In the genomic region with DNA sequence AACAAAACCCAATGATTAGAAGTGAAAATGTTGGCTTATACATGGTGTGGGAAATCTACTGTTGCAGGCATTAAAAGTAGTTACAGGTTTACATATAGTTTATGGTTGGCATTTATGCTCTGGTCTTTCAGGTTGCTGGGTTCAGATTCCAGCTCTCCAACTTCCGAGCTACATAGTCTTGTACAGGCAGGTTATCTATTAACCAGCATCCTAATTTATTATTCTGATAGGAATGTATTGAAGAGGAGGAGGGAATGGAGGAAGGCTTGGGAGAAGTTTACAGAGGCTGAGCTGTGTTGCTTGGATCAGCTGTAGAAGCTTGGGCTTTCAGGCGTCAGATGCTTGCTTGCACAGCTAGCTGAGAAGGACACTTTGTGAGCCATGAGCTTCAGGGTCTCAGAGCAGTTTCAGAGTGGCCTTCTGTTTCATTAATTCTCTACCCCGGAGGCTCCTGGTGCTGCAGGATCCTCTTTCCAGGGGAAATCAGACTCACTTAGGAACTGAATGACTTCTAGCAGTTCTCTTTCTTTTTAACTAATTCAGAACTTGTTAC, we compare ENCODE assay signal across 25 cellular contexts. TPM values are rescaled to one million over a fixed set of nuclear protein-coding genes. Genes with fewer than 3 reads are reported as not detected.
A peak's percentile ranks its signal among the peaks of the same experiment; 100 is the strongest.
DNase-seq lines count a peak whose midpoint lies in the region; ATAC-seq, FAIRE-seq and TF ChIP-seq lines count a peak whose summit lies in the region.
"Had no signal": no experiment of that assay in that cellular context is flagged by ENCODE, and none has a peak within 500 bp of the region (broad histone marks: within the 10 kb centered on the region; RNA-seq: fewer than 3 reads in every experiment).

No MANE protein-coding gene starts in this region.

- BruUV-seq in K562 (replicated peaks; lab: Mats Ljungman, UMichigan) (no TSS peak), HepG2 (replicated peaks; lab: Mats Ljungman, UMichigan) (no TSS peak)

- H3K27ac ChIP-seq in K562 (ENCODE audit: extremely low read depth, low read depth, low read length), result no peak overlapping the region
- H3K27ac ChIP-seq in HepG2 (ENCODE audit: extremely low read length, insufficient read depth, low read length), result no peak overlapping the region
- H3K27ac ChIP-seq: ascending aorta, spleen, WERI-Rb-1 had no signal

- H3K4me1 ChIP-seq in K562 (replicated peaks in 1 of 2; ENCODE audit: control insufficient read depth in 2 of 2, insufficient read depth in 2 of 2, low read length in 2 of 2), result no peaks in the 10 kb centered on the region; a peak in 1 of 5 replicates
- peaks cover 26% of the 10 kb centered on the region for H3K4me1 ChIP-seq in HepG2 (ENCODE audit: insufficient read depth, low read length)
- H3K4me1 ChIP-seq: ascending aorta had no signal

- TF ChIP-seq RAD21 in K562 (CRISPR knock-in tag; conservative IDR thresholded peaks at IDR 0.05 in 1 of 2, IDR thresholded peaks at IDR 0.05 in 1 of 2) (no peak), HepG2 (CRISPR knock-in tag; IDR thresholded peaks at IDR 0.05) (no peak)

- TF ChIP-seq POLR2A in K562 (conservative IDR thresholded peaks at IDR 0.05) (no peak), HepG2 (IDR thresholded peaks at IDR 0.05; ENCODE audit: insufficient read depth in 1 of 2, low read depth in 2 of 2, low read length in 2 of 2) (no peak)

- intact Hi-C loops in K562 (cut with micrococcal nuclease) (no loop called here), HepG2 (cut with micrococcal nuclease; ENCODE audit: unreplicated experiment) (loop anchor here (5.0 kb wide), 1 partner anchor 52 kb away; no protein-coding TSS in a partner anchor)

- no peak overlapping the region for H3K4me3 Mint-ChIP-seq in activated naive CD4-positive, alpha-beta T cell treated with anti-CD3 and anti-CD28 coated beads, Interleukin-2, amount 50 U/mL, for 24 hours
- peak overlapping the region; percentile 12 for H3K4me3 Mint-ChIP-seq in type B pancreatic cell
- H3K4me3 Mint-ChIP-seq: activated CD4-positive, alpha-beta memory T cell treated with anti-CD3 and anti-CD28 coated beads, Interleukin-2, amount 10 ng/mL, durations not matched to agents 7 days and 5 days; activated T-cell treated with anti-CD3 and anti-CD28 coated beads, Interleukin-2, amount 50 U/mL, for 4 hours; effector memory CD8-positive, alpha-beta T cell; HFFc6; immature natural killer cell; natural killer cell; T-helper 1 cell treated with Interleukin-12 subunit alpha and Interleukin-12 subunit beta and Interleukin-4 antibody, amounts not matched to agents 30 μg/mL and 1 μg/mL, for 36 hours had no signal

- peak overlapping the region; percentile 18 for H3K27ac Mint-ChIP-seq in activated naive CD4-positive, alpha-beta T cell treated with anti-CD3 and anti-CD28 coated beads, Interleukin-2, amount 50 U/mL, for 24 hours
- H3K27ac Mint-ChIP-seq in type B pancreatic cell, result no peak overlapping the region
- H3K27ac Mint-ChIP-seq: activated CD4-positive, alpha-beta memory T cell treated with anti-CD3 and anti-CD28 coated beads, Interleukin-2, amount 10 ng/mL, durations not matched to agents 7 days and 5 days; effector memory CD8-positive, alpha-beta T cell; HFFc6; immature natural killer cell; natural killer cell; T-helper 1 cell treated with Interleukin-12 subunit alpha and Interleukin-12 subunit beta and Interleukin-4 antibody, amounts not matched to agents 30 μg/mL and 1 μg/mL, for 36 hours had no signal

- WGBS in K562 (ENCODE audit: insufficient coverage, low coverage, missing lambda C conversion rate), result 39% methylated on average over 3 of the region's 3 CpGs
- 3% methylated on average over 3 of the region's 3 CpGs for WGBS in HepG2 (ENCODE audit: low lambda C conversion rate)

- FAIRE-seq in K562 (lab: Jason Lieb, UNC) (peak; percentile 71), HepG2 (lab: Jason Lieb, UNC) (no peak)
- FAIRE-seq: GM12891 had no signal

- ATAC-seq in K562, result peak; percentile 60
- ATAC-seq in HepG2, result peak; percentile 87
- ATAC-seq in GM18498 (IDR thresholded peaks at IDR 0.05; ENCODE audit: unreplicated experiment), result no peak
- ATAC-seq in SK-N-SH treated with all-trans-retinoic acid at 6 μM for 48 hours, result no peak
- ATAC-seq: activated T-cell treated with anti-CD3 and anti-CD28 coated beads, Interleukin-2, amount 50 U/mL, for 4 hours; effector memory CD8-positive, alpha-beta T cell; natural killer cell had no signal

- H3K4me2 ChIP-seq in K562 (ENCODE audit: insufficient read depth, low read length) (no peak overlapping the region), HepG2 (ENCODE audit: low read depth, low read length) (peak overlapping the region; percentile 55)

- peak overlapping the region; percentile 49; the same call in 1 of the 2 replicates for H2AFZ ChIP-seq in K562 (ENCODE audit: low read depth, low read length)
- no peak overlapping the region for H2AFZ ChIP-seq in HepG2 (ENCODE audit: low read length)

- H3K9ac ChIP-seq in K562 (ENCODE audit: insufficient read depth in 1 of 2, low read depth in 2 of 2, low read length in 2 of 2), result no peak overlapping the region
- H3K9ac ChIP-seq in HepG2 (ENCODE audit: insufficient read depth, low read depth, low read length), result no peak overlapping the region

- no peaks in the 10 kb centered on the region for H3K9me3 Mint-ChIP-seq in activated naive CD4-positive, alpha-beta T cell treated with anti-CD3 and anti-CD28 coated beads, Interleukin-2, amount 50 U/mL, for 24 hours
- no peaks in the 10 kb centered on the region for H3K9me3 Mint-ChIP-seq in type B pancreatic cell
- H3K9me3 Mint-ChIP-seq: activated CD4-positive, alpha-beta memory T cell treated with anti-CD3 and anti-CD28 coated beads, Interleukin-2, amount 10 ng/mL, durations not matched to agents 7 days and 5 days; activated T-cell treated with anti-CD3 and anti-CD28 coated beads, Interleukin-2, amount 50 U/mL, for 4 hours; effector memory CD8-positive, alpha-beta T cell; HFFc6; immature natural killer cell; natural killer cell; T-helper 1 cell treated with Interleukin-12 subunit alpha and Interleukin-12 subunit beta and Interleukin-4 antibody, amounts not matched to agents 30 μg/mL and 1 μg/mL, for 36 hours had no signal

- TF ChIP-seq CTCF in K562 (IDR thresholded peaks at IDR 0.05 in 2 of 3, conservative IDR thresholded peaks at IDR 0.05 in 1 of 3; ENCODE audit: insufficient read depth in 2 of 3, low read depth in 1 of 3, low read length in 3 of 3) (no peak), HepG2 (CRISPR knock-in tag; IDR thresholded peaks at IDR 0.05) (no peak), type B pancreatic cell (conservative IDR thresholded peaks at IDR 0.05) (no peak)

- H3K9me1 ChIP-seq in K562 (ENCODE audit: control insufficient read depth, insufficient read depth, low read length), result no peaks in the 10 kb centered on the region

- H3K27me3 Mint-ChIP-seq in activated naive CD4-positive, alpha-beta T cell treated with anti-CD3 and anti-CD28 coated beads, Interleukin-2, amount 50 U/mL, for 24 hours, result no peaks in the 10 kb centered on the region
- H3K27me3 Mint-ChIP-seq in type B pancreatic cell, result no peaks in the 10 kb centered on the region
- H3K27me3 Mint-ChIP-seq: activated CD4-positive, alpha-beta memory T cell treated with anti-CD3 and anti-CD28 coated beads, Interleukin-2, amount 10 ng/mL, durations not matched to agents 7 days and 5 days; effector memory CD8-positive, alpha-beta T cell had no signal

- H3K36me3 ChIP-seq in K562 (ENCODE audit: control insufficient read depth, insufficient read depth, low read length), result no peaks in the 10 kb centered on the region
- no peaks in the 10 kb centered on the region for H3K36me3 ChIP-seq in HepG2 (replicated peaks in 1 of 2; ENCODE audit: control insufficient read depth in 1 of 2, insufficient read depth in 2 of 2, low read length in 2 of 2)
- no peaks in the 10 kb centered on the region for H3K36me3 ChIP-seq in H7 (replicated peaks; ENCODE audit: control insufficient read depth, insufficient read depth, low read length)
- H3K36me3 ChIP-seq: ascending aorta, spleen, WERI-Rb-1 had no signal

- H3K27me3 ChIP-seq in K562 (ENCODE audit: control insufficient read depth in 2 of 2, insufficient read depth in 2 of 2, low read length in 2 of 2) (no peaks in the 10 kb centered on the region), HepG2 (ENCODE audit: control insufficient read depth in 1 of 2, insufficient read depth in 2 of 2, low read length in 2 of 2) (no peaks in the 10 kb centered on the region), H7 (ENCODE audit: control insufficient read depth, insufficient read depth, low read length) (no peaks in the 10 kb centered on the region)
- H3K27me3 ChIP-seq: ascending aorta, spleen had no signal

- no peak overlapping the region for H3K4me3 ChIP-seq in K562
- peak overlapping the region in 2 of 3 experiments; percentile 0 to 18; a peak in 1 of 6 replicates for H3K4me3 ChIP-seq in HepG2 (replicated peaks in 1 of 3; ENCODE audit: insufficient read depth in 1 of 3, low read depth in 2 of 3, low read length in 3 of 3)
- no peak overlapping the region for H3K4me3 ChIP-seq in H7 (ENCODE audit: insufficient read depth, low read depth, low read length)
- H3K4me3 ChIP-seq: ascending aorta, spleen had no signal

- H4K20me1 ChIP-seq in K562 (replicated peaks; ENCODE audit: control insufficient read depth, insufficient read depth, low read length) (no peaks in the 10 kb centered on the region), HepG2 (ENCODE audit: insufficient read depth, low read length) (no peaks in the 10 kb centered on the region)

- no peaks in the 10 kb centered on the region for H3K36me3 Mint-ChIP-seq in activated naive CD4-positive, alpha-beta T cell treated with anti-CD3 and anti-CD28 coated beads, Interleukin-2, amount 50 U/mL, for 24 hours
- H3K36me3 Mint-ChIP-seq in type B pancreatic cell, result no peaks in the 10 kb centered on the region
- H3K36me3 Mint-ChIP-seq: immature natural killer cell, natural killer cell had no signal

- peaks cover 13% of the 10 kb centered on the region for H3K4me1 Mint-ChIP-seq in activated naive CD4-positive, alpha-beta T cell treated with anti-CD3 and anti-CD28 coated beads, Interleukin-2, amount 50 U/mL, for 24 hours
- H3K4me1 Mint-ChIP-seq in type B pancreatic cell (ENCODE audit: unreplicated experiment), result peaks cover 8% of the 10 kb centered on the region
- H3K4me1 Mint-ChIP-seq: activated CD4-positive, alpha-beta memory T cell treated with anti-CD3 and anti-CD28 coated beads, Interleukin-2, amount 10 ng/mL, durations not matched to agents 7 days and 5 days; immature natural killer cell; natural killer cell had no signal

- TF ChIP-seq EP300 in K562 (IDR thresholded peaks at IDR 0.05; ENCODE audit: low read length), result no peak
- TF ChIP-seq EP300 in HepG2 (IDR thresholded peaks at IDR 0.05; ENCODE audit: low read depth in 2 of 2, low read length in 2 of 2), result no peak
- no peak for TF ChIP-seq EP300 in HepG2 (CRISPR knock-in tag; IDR thresholded peaks at IDR 0.05; ENCODE audit: borderline replicate concordance)

- no peak for DNase-seq in activated naive CD4-positive, alpha-beta T cell treated with Interleukin-2 at 50 U/mL for 16 hours
- DNase-seq in K562 (ENCODE audit: extremely low read depth in 1 of 4, low spot score in 3 of 4), result no peak
- peak; percentile 17 for DNase-seq in HepG2 (ENCODE audit: low spot score)
- DNase-seq in type B pancreatic cell (ENCODE audit: extremely low spot score, unreplicated experiment), result no peak
- DNase-seq in H7, result no peak
- DNase-seq: activated CD4-positive, alpha-beta memory T cell treated with anti-CD3 and anti-CD28 coated beads, Interleukin-2, amount 10 ng/mL, durations not matched to agents 7 days and 5 days; activated naive CD4-positive, alpha-beta T cell treated with anti-CD3 and anti-CD28 coated beads, Interleukin-2, amount 50 U/mL, for 16 hours; activated T-cell treated with anti-CD3 and anti-CD28 coated beads, Interleukin-2, amount 50 U/mL, for 4 hours; effector memory CD8-positive, alpha-beta T cell; HFFc6; immature natural killer cell; Karpas-422; natural killer cell; NCI-H1092 treated with DMSO at 0.1 percent for 48 hours; NCI-H2081 treated with DMSO at 0.1 percent for 48 hours; NCI-H510A treated with DMSO at 0.1 percent for 48 hours; SHP77; spleen; WERI-Rb-1 had no signal

- H3K9me3 ChIP-seq in K562 (replicated peaks; ENCODE audit: control insufficient read depth, insufficient read depth, low read depth, low read length) (no peaks in the 10 kb centered on the region), HepG2 (ENCODE audit: low read length) (no peaks in the 10 kb centered on the region)
- H3K9me3 ChIP-seq: ascending aorta, spleen had no signal

- CTCF ChIA-PET in K562 (lab: Yijun Ruan, JAX; ENCODE audit: low intra/inter-chr PET ratio) (no interaction called here), HepG2 (lab: Yijun Ruan, JAX; ENCODE audit: low intra/inter-chr PET ratio, low total read pairs) (no interaction called here)

- in situ Hi-C loops in K562 (cut with MboI) (no loop called here), HepG2 (cut with HindIII; ENCODE audit: extremely low pct_ligation_motif_present, low pct_unique_long_range_greater_than_20kb) (no loop called here)

- POLR2A ChIA-PET in K562 (lab: Yijun Ruan, JAX) (interaction anchor here (0.9 to 1.4 kb wide), 3 partner anchors 10 to 27 kb away, joined by 3 to 4 read pairs (median 3); no protein-coding TSS in a partner anchor), HepG2 (lab: Yijun Ruan, JAX) (interaction anchor here (1.2 kb wide), 1 partner anchor 10 kb away, joined by 3 read pairs; no protein-coding TSS in a partner anchor)

- H3K79me2 ChIP-seq in K562 (ENCODE audit: control insufficient read depth, insufficient read depth, low read length), result no peaks in the 10 kb centered on the region
- H3K79me2 ChIP-seq in HepG2 (ENCODE audit: insufficient read depth, low read length), result no peaks in the 10 kb centered on the region

RNA-seq across cellular contexts. Expression of a gene that starts 11.7 kb away (rescaled TPM):
- total RNA-seq in K562 (2011; cell fraction: chromatin; rRNA removed; ENCODE audit: low replicate concordance), result 112 and 233 TPM in 2 replicates
- 51.4 and 66.5 TPM in 2 replicates for total RNA-seq in K562 (2011; cell fraction: nucleolus; rRNA removed)
- 75.7 and 89.3 TPM in 2 replicates for total RNA-seq in K562 (2011; cell fraction: nucleoplasm; rRNA removed)
- total RNA-seq in K562 (2014; rRNA removed) (27.9 and 41.7 TPM in 2 replicates), K562 (2014; rRNA removed; fragmentation: Illumina TruSeq; extraction: Trizol) (62.1 and 80.5 TPM in 2 replicates), K562 (2015; rRNA removed; fragmentation: Illumina TruSeq; extraction: Trizol) (66.1 and 72.8 TPM in 2 replicates), K562 (2021) (47.5 and 50.8 TPM in 2 replicates), HepG2 (2016; rRNA removed; fragmentation: Illumina TruSeq; extraction: Trizol) (41.7 and 54.8 TPM in 2 replicates), type B pancreatic cell (ENCODE audit: low replicate concordance) (57.5 and 60.2 TPM in 2 replicates)
- polyA plus RNA-seq in K562 (2011; rRNA removed) (37.9 and 56.9 TPM in 2 replicates), K562 (2014; fragmentation: Illumina TruSeq; extraction: Trizol) (39.0 and 40.6 TPM in 2 replicates), K562 (2014; fragmentation: Nextera tagmentation; extraction: Ambion mirVana) (10 to 100 TPM; 11.9 to 12.1 TPM), K562 (2014; rRNA removed) (38.6 and 40.4 TPM in 2 replicates), HepG2 (2011; rRNA removed) (12.5 and 14.4 TPM in 2 replicates)
- polyA plus RNA-seq in K562 (2011; cell fraction: cytosol; rRNA removed), result 11.3 and 18.9 TPM in 2 replicates
- 35.7 and 43.4 TPM in 2 replicates for polyA plus RNA-seq in K562 (2011; cell fraction: nucleus; rRNA removed)
- polyA plus RNA-seq in K562 (2012), result 21.0 and 29.0 TPM in 2 replicates
- polyA minus RNA-seq in K562 (2011; rRNA and poly(A)+ RNA removed), result 120 and 130 TPM in 2 replicates
- 29.4 and 46.2 TPM in 2 replicates for polyA minus RNA-seq in K562 (2011; cell fraction: cytosol; rRNA and poly(A)+ RNA removed)
- 102 and 130 TPM in 2 replicates for polyA minus RNA-seq in K562 (2011; cell fraction: nucleus; rRNA and poly(A)+ RNA removed)
- total RNA-seq in HepG2 (2016; cell fraction: cytosol; rRNA removed; fragmentation: Illumina TruSeq; extraction: Trizol; ENCODE audit: low read depth), result 16.6 and 24.6 TPM in 2 replicates
- 37.9 and 53.8 TPM in 2 replicates for total RNA-seq in HepG2 (2016; cell fraction: insoluble cytoplasmic fraction; rRNA removed; fragmentation: Illumina TruSeq; extraction: Trizol)
- 23.2 and 27.1 TPM in 2 replicates for total RNA-seq in HepG2 (2016; cell fraction: membrane; rRNA removed; fragmentation: Illumina TruSeq; extraction: Trizol)
- 62.6 and 65.3 TPM in 2 replicates for total RNA-seq in HepG2 (2016; cell fraction: nucleus; rRNA removed; fragmentation: Illumina TruSeq; extraction: Trizol)
- 4.9 and 8.6 TPM in 2 replicates for polyA plus RNA-seq in HepG2 (2011; cell fraction: cytosol; rRNA removed)
- 10.5 and 10.8 TPM in 2 replicates for polyA plus RNA-seq in HepG2 (2011; cell fraction: nucleus; rRNA removed)
- 14.1 and 14.9 TPM in 2 replicates for polyA plus RNA-seq in HepG2 (2012)
- 0.44 and 0.64 TPM in 2 replicates for polyA plus RNA-seq in HepG2 (2016; cell fraction: cytosol; fragmentation: Illumina TruSeq; extraction: Trizol; ENCODE audit: low read depth)
- polyA plus RNA-seq in HepG2 (2016; cell fraction: insoluble cytoplasmic fraction; fragmentation: Illumina TruSeq; extraction: Trizol; ENCODE audit: low read depth), result 29.5 and 36.4 TPM in 2 replicates
- 3.4 and 3.9 TPM in 2 replicates for polyA plus RNA-seq in HepG2 (2016; cell fraction: membrane; fragmentation: Illumina TruSeq; extraction: Trizol; ENCODE audit: low read depth)
- polyA plus RNA-seq in HepG2 (2016; cell fraction: nucleus; fragmentation: Illumina TruSeq; extraction: Trizol; ENCODE audit: insufficient read depth, low read depth), result 40.0 and 43.6 TPM in 2 replicates
- polyA minus RNA-seq in HepG2 (2011; rRNA and poly(A)+ RNA removed; ENCODE audit: low replicate concordance), result 12.0 and 26.9 TPM in 2 replicates
- polyA minus RNA-seq in HepG2 (2011; cell fraction: cytosol; rRNA and poly(A)+ RNA removed), result 28.1 and 38.4 TPM in 2 replicates
- polyA minus RNA-seq in HepG2 (2011; cell fraction: nucleus; rRNA and poly(A)+ RNA removed), result 140 and 160 TPM in 2 replicates
- 17.6 and 22.6 TPM in 2 replicates for total RNA-seq in H7 (2014; rRNA removed; shearing (Covaris generic))

Comparison
In these comparisons a context has a peak if more than half of its experiments do, and no peak if none do; other contexts are left out.
1. ATAC-seq: peak in K562 (single experiment) and HepG2 (single experiment); none in GM18498 (single experiment) and SK-N-SH treated with all-trans-retinoic acid at 6 μM for 48 hours (single experiment).
2. H3K4me3 ChIP-seq: peak in HepG2 (2 of 3); none in K562 (single experiment) and H7 (single experiment).